In genomic region chr3:50675179-50676030, GRCh38 we compare ENCODE assay signal across 8 cellular contexts. TPM values are rescaled to one million over a fixed set of nuclear protein-coding genes. Genes with fewer than 3 reads are reported as not detected.
DNase-seq lines count a peak whose midpoint lies in the region; ATAC-seq and TF ChIP-seq lines count a peak whose summit lies in the region.

No MANE protein-coding gene starts in this region.

- 3% methylated on average over 34 of the region's 65 CpGs for WGBS in smooth muscle cell (ENCODE audit: low lambda C conversion rate)

- peak overlapping the region; percentile 89 for H3K4me2 ChIP-seq in smooth muscle cell

- peaks cover 11% of the 10 kb centered on the region for H3K4me1 ChIP-seq in ACC112 (ENCODE audit: control insufficient read depth, insufficient read depth, low read length, unreplicated experiment)
- peaks cover 19% of the 10 kb centered on the region for H3K4me1 ChIP-seq in smooth muscle cell (ENCODE audit: low read depth)

- H2AFZ ChIP-seq in ACC112 (ENCODE audit: low read length, unreplicated experiment): peak overlapping the region; percentile 84
- H2AFZ ChIP-seq in smooth muscle cell (ENCODE audit: low read depth): no peak overlapping the region

- H3K36me3 ChIP-seq in ACC112 (ENCODE audit: insufficient read depth, low read length) (no peaks in the 10 kb centered on the region), smooth muscle cell (ENCODE audit: low read depth) (no peaks in the 10 kb centered on the region)

- H3K4me3 ChIP-seq in ACC112 (ENCODE audit: low read depth, low read length): peak overlapping the region; percentile 69
- peak overlapping the region; percentile 66 for H3K4me3 ChIP-seq in iPS-11a (ENCODE audit: low read depth, low read length)
- peak overlapping the region; percentile 50 for H3K4me3 ChIP-seq in smooth muscle cell

- no peaks in the 10 kb centered on the region for H3K36me3 Mint-ChIP-seq in T-cell

- DNase-seq in HEK293T (ENCODE audit: extremely low spot score): peak; percentile 76
- peak in 29 of 34 experiments; percentile 3 to 54 (median 30) for DNase-seq in T-cell
- DNase-seq in smooth muscle cell (lab: John Stamatoyannopoulos, UW; ENCODE audit: unreplicated experiment): no peak
- DNase-seq in GM19240 (ENCODE audit: insufficient read length, low spot score): no peak
- no peak for DNase-seq in DMS153 treated with DMSO at 0.1 percent for 48 hours (lab: John Stamatoyannopoulos, UW; ENCODE audit: unreplicated experiment)

- peaks cover 27 to 28% of the 10 kb centered on the region in 2 donors for H3K27me3 Mint-ChIP-seq in T-cell

- peak; percentile 42 for TF ChIP-seq CTCF in smooth muscle cell (IDR thresholded peaks at IDR 0.05; ENCODE audit: borderline replicate concordance, insufficient read depth, poor library complexity, severe bottlenecking)

- ATAC-seq in T-cell (replicated peaks in 1 of 4): peak; percentile 59 to 69 (median 64)

- H3K4me3 Mint-ChIP-seq in T-cell: peak overlapping the region; percentile 64 to 80 (median 74)

- no peaks in the 10 kb centered on the region for H3K9me3 Mint-ChIP-seq in T-cell

- H3K27ac ChIP-seq in ACC112 (ENCODE audit: low read depth, low read length): no peak overlapping the region
- peak overlapping the region; percentile 70 for H3K27ac ChIP-seq in angular gyrus (ENCODE audit: low read depth, low read length)
- H3K27ac ChIP-seq in smooth muscle cell (ENCODE audit: low read depth): no peak overlapping the region

- POLR2A ChIA-PET in HEK293T (lab: Yijun Ruan, JAX): interaction anchor here (0.6 to 1.6 kb wide), 7 partner anchors 12 to 824 kb away, joined by 3 to 4 read pairs (median 3); partner anchors contain the start of gene HEMK1
- POLR2A ChIA-PET in T-cell (lab: Charles Lee): no interaction called here

- no peaks in the 10 kb centered on the region for H3K9me3 ChIP-seq in smooth muscle cell (replicated peaks; ENCODE audit: low read depth)

- H3K4me1 Mint-ChIP-seq in T-cell: peaks cover 4 to 7% (median 6%) of the 10 kb centered on the region in 3 donors

- H3K9ac ChIP-seq in smooth muscle cell (ENCODE audit: low read depth): no peak overlapping the region

- H4K20me1 ChIP-seq in smooth muscle cell (ENCODE audit: low read depth): no peaks in the 10 kb centered on the region

- peaks cover 69% of the 10 kb centered on the region for H3K27me3 ChIP-seq in ACC112 (ENCODE audit: insufficient read depth, low read length)
- H3K27me3 ChIP-seq in smooth muscle cell (ENCODE audit: low read depth): peaks cover 70% of the 10 kb centered on the region

- peaks cover 3% of the 10 kb centered on the region for H3F3A ChIP-seq in smooth muscle cell (ENCODE audit: low read depth)

- no peak overlapping the region for H3K27ac Mint-ChIP-seq in T-cell

- CTCF ChIA-PET in HEK293T (lab: Yijun Ruan, JAX) (interaction anchor here (0.5 to 1.3 kb wide), 7 partner anchors 16 to 715 kb away, joined by 3 to 7 read pairs (median 3); partner anchors contain the start of gene MAPKAPK3), T-cell (lab: Charles Lee) (interaction anchor here in 1 of 2 donors (0.9 to 1.3 kb wide), 2 partner anchors 8 to 23 kb away, joined by 4 to 5 read pairs; no protein-coding TSS in a partner anchor)

- H3K79me2 ChIP-seq in ACC112 (ENCODE audit: control insufficient read depth, insufficient read depth, low read length, unreplicated experiment) (no peaks in the 10 kb centered on the region), smooth muscle cell (ENCODE audit: low read depth) (no peaks in the 10 kb centered on the region)

TF ChIP-seq in HEK293T, 16 proteins besides CTCF, POLR2A, EP300 and RAD21:
- no peak for TF ChIP-seq SP1 (IDR thresholded peaks at IDR 0.05)
- no peak for TF ChIP-seq CTBP1 (IDR thresholded peaks at IDR 0.05; ENCODE audit: borderline replicate concordance)
- TF ChIP-seq BHLHE40 (IDR thresholded peaks at IDR 0.05; ENCODE audit: borderline replicate concordance): no peak
- TF ChIP-seq ZNF384 (IDR thresholded peaks at IDR 0.05): no peak
- TF ChIP-seq FOXK2 (IDR thresholded peaks at IDR 0.05): no peak
- peak; percentile 84; the same call in 1 of the 2 replicates for TF ChIP-seq FOXM1 (IDR thresholded peaks at IDR 0.05; ENCODE audit: borderline replicate concordance)

RNA-seq across cellular contexts. Expression of gene DOCK3, which starts 0.7 kb away (rescaled TPM):
- total RNA-seq in T-cell (1 to 10 TPM; 2.0 to 3.2 (median 2.6) TPM), smooth muscle cell (1.5 and 2.2 TPM in 2 replicates)
- polyA plus RNA-seq in smooth muscle cell: 0.29 and 1.4 TPM in 2 replicates

RNA-seq across cellular contexts. Expression of gene MAPKAPK3, which starts 58.5 kb away (rescaled TPM):
- total RNA-seq in T-cell (10 to 100 TPM; 35.1 to 66.6 (median 53.0) TPM), smooth muscle cell (17.1 and 20.2 TPM in 2 replicates)
- 18.7 and 23.7 TPM in 2 replicates for polyA plus RNA-seq in smooth muscle cell

Comparison
In these comparisons a context has a peak if more than half of its experiments do, and no peak if none do; other contexts are left out.
1. DNase-seq: peak in HEK293T (single experiment) and T-cell (29 of 34); none in smooth muscle cell (single experiment), GM19240 (single experiment) and DMS153 treated with DMSO at 0.1 percent for 48 hours (single experiment).
2. Peak in every context shown above with its lines, with median percentiles within 50 percentile points of each other: H3K4me3 ChIP-seq.